Comparison of ENCODE assay signal across 1 cellular context in the genomic region with DNA sequence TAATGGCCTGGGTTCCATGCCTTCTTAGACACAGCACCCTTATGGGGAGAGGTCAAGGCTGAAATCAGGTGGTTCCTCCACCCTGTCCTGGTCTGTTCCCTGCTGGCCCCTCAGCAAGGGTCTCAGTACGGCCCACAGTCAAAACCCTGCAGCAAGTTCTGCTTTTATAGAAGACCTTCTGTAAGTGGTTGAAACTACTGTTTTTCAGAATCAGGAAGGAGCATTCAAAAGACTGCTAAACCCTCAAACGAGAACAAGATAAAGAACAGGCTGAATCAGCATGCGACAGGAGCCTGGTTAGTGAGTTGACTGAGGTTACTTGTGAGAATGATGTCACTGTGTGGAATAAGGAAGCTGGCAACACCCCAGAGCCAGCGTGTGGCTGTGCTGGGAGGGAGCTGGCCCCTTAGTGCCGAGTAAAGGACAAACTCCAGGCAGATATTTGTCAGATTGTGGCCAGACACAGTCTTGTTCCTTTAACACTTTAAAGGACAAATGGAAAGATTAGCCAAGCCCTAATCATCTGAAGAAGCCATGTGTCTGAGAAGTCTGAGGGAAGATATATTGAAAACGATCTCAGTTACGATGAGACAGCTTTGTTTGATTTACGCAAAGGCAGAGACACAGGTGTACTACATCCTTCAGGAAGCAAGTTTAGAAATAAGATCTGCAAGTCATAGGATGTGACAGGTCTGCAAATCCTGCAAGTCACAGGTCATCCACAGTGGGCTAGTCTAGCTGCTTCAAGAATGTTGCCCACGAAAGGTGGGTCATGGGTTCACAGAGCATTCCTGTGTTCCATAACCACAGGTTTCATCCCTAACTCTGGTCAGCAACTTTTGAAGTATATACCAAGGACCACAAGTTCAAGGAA.
TF ChIP-seq lines count a peak whose summit lies in the region.

No MANE protein-coding gene starts in this region.

TF ChIP-seq in K562, 482 proteins besides CTCF, POLR2A, EP300 and RAD21 (continued from another document and continues in another):
- TF ChIP-seq, protein P1, sequence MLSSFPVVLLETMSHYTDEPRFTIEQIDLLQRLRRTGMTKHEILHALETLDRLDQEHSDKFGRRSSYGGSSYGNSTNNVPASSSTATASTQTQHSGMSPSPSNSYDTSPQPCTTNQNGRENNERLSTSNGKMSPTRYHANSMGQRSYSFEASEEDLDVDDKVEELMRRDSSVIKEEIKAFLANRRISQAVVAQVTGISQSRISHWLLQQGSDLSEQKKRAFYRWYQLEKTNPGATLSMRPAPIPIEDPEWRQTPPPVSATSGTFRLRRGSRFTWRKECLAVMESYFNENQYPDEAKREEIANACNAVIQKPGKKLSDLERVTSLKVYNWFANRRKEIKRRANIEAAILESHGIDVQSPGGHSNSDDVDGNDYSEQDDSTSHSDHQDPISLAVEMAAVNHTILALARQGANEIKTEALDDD (IDR thresholded peaks at IDR 0.05) = peak; percentile 100
- TF ChIP-seq ARID3A (IDR thresholded peaks at IDR 0.05; ENCODE audit: borderline replicate concordance, low read depth, low read length) (no peak), NFE2 (IDR thresholded peaks at IDR 0.05; ENCODE audit: low read depth) (peak; percentile 62), CCNT2 (IDR thresholded peaks at IDR 0.05; ENCODE audit: borderline replicate concordance, extremely low read depth, insufficient read length, low read depth, low read length) (no peak), ZNF75A (CRISPR knock-in tag; IDR thresholded peaks at IDR 0.05) (no peak), XRCC4 (IDR thresholded peaks at IDR 0.05; ENCODE audit: extremely low read depth, insufficient read depth, insufficient read length) (no peak), POLR2B (IDR thresholded peaks at IDR 0.05; ENCODE audit: low read depth, partially characterized antibody) (no peak), IRF2 (CRISPR knock-in tag; IDR thresholded peaks at IDR 0.05) (no peak), FOSL1 (tag; conservative IDR thresholded peaks at IDR 0.05) (peak; percentile 79), ZNF174 (CRISPR knock-in tag; IDR thresholded peaks at IDR 0.05) (no peak), MTA1 (IDR thresholded peaks at IDR 0.05; ENCODE audit: borderline replicate concordance) (no peak; the same call in 1 of the 2 replicates), CHD4 (IDR thresholded peaks at IDR 0.05; ENCODE audit: insufficient read depth, insufficient replicate concordance, low read depth, low read length, poor library complexity, severe bottlenecking) (no peak), MAFK (IDR thresholded peaks at IDR 0.05; ENCODE audit: low read length) (peak; percentile 85), HNRNPLL (IDR thresholded peaks at IDR 0.05; ENCODE audit: low read depth, low read length, poor library complexity, severe bottlenecking) (no peak), MIER1 (IDR thresholded peaks at IDR 0.05; ENCODE audit: low read depth) (no peak), BCOR (IDR thresholded peaks at IDR 0.05) (no peak), TBP (optimal IDR thresholded peaks at IDR 0.05; ENCODE audit: low read depth, low read length) (peak; percentile 19), HMGN3 (IDR thresholded peaks at IDR 0.05; ENCODE audit: borderline replicate concordance, extremely low read depth, insufficient read length, low read depth, low read length) (no peak), MAFF (IDR thresholded peaks at IDR 0.05; ENCODE audit: low read length) (peak; percentile 82), HMG20B (CRISPR knock-in tag; IDR thresholded peaks at IDR 0.05) (no peak), RB1 (IDR thresholded peaks at IDR 0.05; ENCODE audit: low read depth) (no peak), SNRNP70 (optimal IDR thresholded peaks at IDR 0.05; ENCODE audit: low read depth, low read length) (no peak), ZFP30 (CRISPR knock-in tag; IDR thresholded peaks at IDR 0.05; ENCODE audit: borderline replicate concordance) (no peak), ZNF143 (CRISPR knock-in tag; IDR thresholded peaks at IDR 0.05) (no peak), MTF1 (CRISPR knock-in tag; IDR thresholded peaks at IDR 0.05; ENCODE audit: borderline replicate concordance) (no peak), LEF1 (IDR thresholded peaks at IDR 0.05) (peak; percentile 79; the same call in 1 of the 2 replicates), ZNF324 (CRISPR knock-in tag; IDR thresholded peaks at IDR 0.05) (no peak)
- TF ChIP-seq, protein P2, sequence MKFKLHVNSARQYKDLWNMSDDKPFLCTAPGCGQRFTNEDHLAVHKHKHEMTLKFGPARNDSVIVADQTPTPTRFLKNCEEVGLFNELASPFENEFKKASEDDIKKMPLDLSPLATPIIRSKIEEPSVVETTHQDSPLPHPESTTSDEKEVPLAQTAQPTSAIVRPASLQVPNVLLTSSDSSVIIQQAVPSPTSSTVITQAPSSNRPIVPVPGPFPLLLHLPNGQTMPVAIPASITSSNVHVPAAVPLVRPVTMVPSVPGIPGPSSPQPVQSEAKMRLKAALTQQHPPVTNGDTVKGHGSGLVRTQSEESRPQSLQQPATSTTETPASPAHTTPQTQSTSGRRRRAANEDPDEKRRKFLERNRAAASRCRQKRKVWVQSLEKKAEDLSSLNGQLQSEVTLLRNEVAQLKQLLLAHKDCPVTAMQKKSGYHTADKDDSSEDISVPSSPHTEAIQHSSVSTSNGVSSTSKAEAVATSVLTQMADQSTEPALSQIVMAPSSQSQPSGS (CRISPR knock-in tag; IDR thresholded peaks at IDR 0.05) = no peak
- TF ChIP-seq, protein P3, sequence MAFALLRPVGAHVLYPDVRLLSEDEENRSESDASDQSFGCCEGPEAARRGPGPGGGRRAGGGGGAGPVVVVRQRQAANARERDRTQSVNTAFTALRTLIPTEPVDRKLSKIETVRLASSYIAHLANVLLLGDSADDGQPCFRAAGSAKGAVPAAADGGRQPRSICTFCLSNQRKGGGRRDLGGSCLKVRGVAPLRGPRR (CRISPR knock-in tag; IDR thresholded peaks at IDR 0.05) = no peak
- TF ChIP-seq, protein P4, sequence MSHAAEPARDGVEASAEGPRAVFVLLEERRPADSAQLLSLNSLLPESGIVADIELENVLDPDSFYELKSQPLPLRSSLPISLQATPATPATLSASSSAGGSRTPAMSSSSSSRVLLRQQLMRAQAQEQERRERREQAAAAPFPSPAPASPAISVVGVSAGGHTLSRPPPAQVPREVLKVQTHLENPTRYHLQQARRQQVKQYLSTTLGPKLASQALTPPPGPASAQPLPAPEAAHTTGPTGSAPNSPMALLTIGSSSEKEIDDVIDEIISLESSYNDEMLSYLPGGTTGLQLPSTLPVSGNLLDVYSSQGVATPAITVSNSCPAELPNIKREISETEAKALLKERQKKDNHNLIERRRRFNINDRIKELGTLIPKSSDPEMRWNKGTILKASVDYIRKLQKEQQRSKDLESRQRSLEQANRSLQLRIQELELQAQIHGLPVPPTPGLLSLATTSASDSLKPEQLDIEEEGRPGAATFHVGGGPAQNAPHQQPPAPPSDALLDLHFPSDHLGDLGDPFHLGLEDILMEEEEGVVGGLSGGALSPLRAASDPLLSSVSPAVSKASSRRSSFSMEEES (CRISPR knock-in tag; IDR thresholded peaks at IDR 0.05) = no peak
- TF ChIP-seq, protein P5, sequence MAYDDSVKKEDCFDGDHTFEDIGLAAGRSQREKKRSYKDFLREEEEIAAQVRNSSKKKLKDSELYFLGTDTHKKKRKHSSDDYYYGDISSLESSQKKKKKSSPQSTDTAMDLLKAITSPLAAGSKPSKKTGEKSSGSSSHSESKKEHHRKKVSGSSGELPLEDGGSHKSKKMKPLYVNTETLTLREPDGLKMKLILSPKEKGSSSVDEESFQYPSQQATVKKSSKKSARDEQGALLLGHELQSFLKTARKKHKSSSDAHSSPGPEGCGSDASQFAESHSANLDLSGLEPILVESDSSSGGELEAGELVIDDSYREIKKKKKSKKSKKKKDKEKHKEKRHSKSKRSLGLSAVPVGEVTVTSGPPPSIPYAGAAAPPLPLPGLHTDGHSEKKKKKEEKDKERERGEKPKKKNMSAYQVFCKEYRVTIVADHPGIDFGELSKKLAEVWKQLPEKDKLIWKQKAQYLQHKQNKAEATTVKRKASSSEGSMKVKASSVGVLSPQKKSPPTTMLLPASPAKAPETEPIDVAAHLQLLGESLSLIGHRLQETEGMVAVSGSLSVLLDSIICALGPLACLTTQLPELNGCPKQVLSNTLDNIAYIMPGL (CRISPR knock-in tag; IDR thresholded peaks at IDR 0.05) = no peak
- TF ChIP-seq, protein P6, sequence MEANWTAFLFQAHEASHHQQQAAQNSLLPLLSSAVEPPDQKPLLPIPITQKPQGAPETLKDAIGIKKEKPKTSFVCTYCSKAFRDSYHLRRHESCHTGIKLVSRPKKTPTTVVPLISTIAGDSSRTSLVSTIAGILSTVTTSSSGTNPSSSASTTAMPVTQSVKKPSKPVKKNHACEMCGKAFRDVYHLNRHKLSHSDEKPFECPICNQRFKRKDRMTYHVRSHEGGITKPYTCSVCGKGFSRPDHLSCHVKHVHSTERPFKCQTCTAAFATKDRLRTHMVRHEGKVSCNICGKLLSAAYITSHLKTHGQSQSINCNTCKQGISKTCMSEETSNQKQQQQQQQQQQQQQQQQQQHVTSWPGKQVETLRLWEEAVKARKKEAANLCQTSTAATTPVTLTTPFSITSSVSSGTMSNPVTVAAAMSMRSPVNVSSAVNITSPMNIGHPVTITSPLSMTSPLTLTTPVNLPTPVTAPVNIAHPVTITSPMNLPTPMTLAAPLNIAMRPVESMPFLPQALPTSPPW (CRISPR knock-in tag; IDR thresholded peaks at IDR 0.05) = peak; percentile 51; the same call in 1 of the 2 replicates
- TF ChIP-seq, protein P7, sequence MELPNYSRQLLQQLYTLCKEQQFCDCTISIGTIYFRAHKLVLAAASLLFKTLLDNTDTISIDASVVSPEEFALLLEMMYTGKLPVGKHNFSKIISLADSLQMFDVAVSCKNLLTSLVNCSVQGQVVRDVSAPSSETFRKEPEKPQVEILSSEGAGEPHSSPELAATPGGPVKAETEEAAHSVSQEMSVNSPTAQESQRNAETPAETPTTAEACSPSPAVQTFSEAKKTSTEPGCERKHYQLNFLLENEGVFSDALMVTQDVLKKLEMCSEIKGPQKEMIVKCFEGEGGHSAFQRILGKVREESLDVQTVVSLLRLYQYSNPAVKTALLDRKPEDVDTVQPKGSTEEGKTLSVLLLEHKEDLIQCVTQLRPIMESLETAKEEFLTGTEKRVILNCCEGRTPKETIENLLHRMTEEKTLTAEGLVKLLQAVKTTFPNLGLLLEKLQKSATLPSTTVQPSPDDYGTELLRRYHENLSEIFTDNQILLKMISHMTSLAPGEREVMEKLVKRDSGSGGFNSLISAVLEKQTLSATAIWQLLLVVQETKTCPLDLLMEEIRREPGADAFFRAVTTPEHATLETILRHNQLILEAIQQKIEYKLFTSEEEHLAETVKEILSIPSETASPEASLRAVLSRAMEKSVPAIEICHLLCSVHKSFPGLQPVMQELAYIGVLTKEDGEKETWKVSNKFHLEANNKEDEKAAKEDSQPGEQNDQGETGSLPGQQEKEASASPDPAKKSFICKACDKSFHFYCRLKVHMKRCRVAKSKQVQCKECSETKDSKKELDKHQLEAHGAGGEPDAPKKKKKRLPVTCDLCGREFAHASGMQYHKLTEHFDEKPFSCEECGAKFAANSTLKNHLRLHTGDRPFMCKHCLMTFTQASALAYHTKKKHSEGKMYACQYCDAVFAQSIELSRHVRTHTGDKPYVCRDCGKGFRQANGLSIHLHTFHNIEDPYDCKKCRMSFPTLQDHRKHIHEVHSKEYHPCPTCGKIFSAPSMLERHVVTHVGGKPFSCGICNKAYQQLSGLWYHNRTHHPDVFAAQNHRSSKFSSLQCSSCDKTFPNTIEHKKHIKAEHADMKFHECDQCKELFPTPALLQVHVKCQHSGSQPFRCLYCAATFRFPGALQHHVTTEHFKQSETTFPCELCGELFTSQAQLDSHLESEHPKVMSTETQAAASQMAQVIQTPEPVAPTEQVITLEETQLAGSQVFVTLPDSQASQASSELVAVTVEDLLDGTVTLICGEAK (IDR thresholded peaks at IDR 0.05) = no peak
- TF ChIP-seq, protein P7 (CRISPR knock-in tag; IDR thresholded peaks at IDR 0.05) = no peak
- TF ChIP-seq, protein P8, sequence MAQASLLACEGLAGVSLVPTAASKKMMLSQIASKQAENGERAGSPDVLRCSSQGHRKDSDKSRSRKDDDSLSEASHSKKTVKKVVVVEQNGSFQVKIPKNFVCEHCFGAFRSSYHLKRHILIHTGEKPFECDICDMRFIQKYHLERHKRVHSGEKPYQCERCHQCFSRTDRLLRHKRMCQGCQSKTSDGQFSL (CRISPR knock-in tag; IDR thresholded peaks at IDR 0.05) = no peak
- TF ChIP-seq, protein P8 (tag; IDR thresholded peaks at IDR 0.05) = no peak
